Comparison of ENCODE assay signal across 15 cellular contexts in genomic region chr16:75380870-75381269, GRCh38. TPM values are rescaled to one million over a fixed set of nuclear protein-coding genes. Genes with fewer than 3 reads are reported as not detected.
DNase-seq lines count a peak whose midpoint lies in the region; ATAC-seq lines count a peak whose summit lies in the region.
"Had no signal": no experiment of that assay in that cellular context is flagged by ENCODE, and none has a peak within 500 bp of the region (broad histone marks: within the 10 kb centered on the region; RNA-seq: fewer than 3 reads in every experiment).

No MANE protein-coding gene starts in this region.

- no peak overlapping the region for H3K27ac Mint-ChIP-seq in T-helper 1 cell treated with Interleukin-12 subunit alpha and Interleukin-12 subunit beta and Interleukin-4 antibody, amounts not matched to agents 30 μg/mL and 1 μg/mL, for 36 hours
- H3K27ac Mint-ChIP-seq: stimulated activated naive CD8-positive, alpha-beta T cell treated with anti-CD3 and anti-CD28 coated beads, Interleukin-15, amount 100 ng/mL, for 72 hours had no signal

- H3K36me3 Mint-ChIP-seq in T-helper 1 cell treated with Interleukin-12 subunit alpha and Interleukin-12 subunit beta and Interleukin-4 antibody, amounts not matched to agents 30 μg/mL and 1 μg/mL, for 36 hours (ENCODE audit: low read depth), result peaks cover 46% of the 10 kb centered on the region

- no peaks in the 10 kb centered on the region for H3K9me3 ChIP-seq in MG63
- H3K9me3 ChIP-seq: ovary had no signal

- no peaks in the 10 kb centered on the region for H3K9me3 Mint-ChIP-seq in T-helper 1 cell treated with Interleukin-12 subunit alpha and Interleukin-12 subunit beta and Interleukin-4 antibody, amounts not matched to agents 30 μg/mL and 1 μg/mL, for 36 hours
- H3K9me3 Mint-ChIP-seq: stimulated activated naive CD8-positive, alpha-beta T cell treated with anti-CD3 and anti-CD28 coated beads, Interleukin-15, amount 100 ng/mL, for 72 hours had no signal

- peaks cover 26% of the 10 kb centered on the region for H3K4me1 Mint-ChIP-seq in T-helper 1 cell treated with Interleukin-12 subunit alpha and Interleukin-12 subunit beta and Interleukin-4 antibody, amounts not matched to agents 30 μg/mL and 1 μg/mL, for 36 hours (ENCODE audit: low read depth)

- H3K27me3 Mint-ChIP-seq in T-helper 1 cell treated with Interleukin-12 subunit alpha and Interleukin-12 subunit beta and Interleukin-4 antibody, amounts not matched to agents 30 μg/mL and 1 μg/mL, for 36 hours (ENCODE audit: low read depth), result peaks cover 51% of the 10 kb centered on the region

- peaks cover 15% of the 10 kb centered on the region for H3K36me3 ChIP-seq in MG63
- H3K36me3 ChIP-seq: ovary had no signal

- no peak for ATAC-seq in HG03521 (IDR thresholded peaks at IDR 0.05; ENCODE audit: unreplicated experiment)

- peak overlapping the region; percentile 2 for H3K4me3 Mint-ChIP-seq in T-helper 1 cell treated with Interleukin-12 subunit alpha and Interleukin-12 subunit beta and Interleukin-4 antibody, amounts not matched to agents 30 μg/mL and 1 μg/mL, for 36 hours

- H3K4me3 ChIP-seq in MG63, result no peak overlapping the region
- H3K4me3 ChIP-seq: coronary artery, ovary had no signal

- no peaks in the 10 kb centered on the region for H3K27me3 ChIP-seq in MG63
- H3K27me3 ChIP-seq: ovary had no signal

- no peak for DNase-seq in T-helper 1 cell
- DNase-seq in MG63, result peak; percentile 47
- DNase-seq in dermis microvascular lymphatic vessel endothelial cell (ENCODE audit: low read depth in 2 of 2), result peak; percentile 72 to 88
- peak; percentile 63 for DNase-seq in pulmonary artery endothelial cell (ENCODE audit: low read depth, low spot score)
- DNase-seq in HK-2 (ENCODE audit: unreplicated experiment), result no peak
- no peak for DNase-seq in COLO668 (lab: John Stamatoyannopoulos, UW; ENCODE audit: unreplicated experiment)
- DNase-seq: glutamatergic neuron, left cardiac atrium, NCI-H1436 treated with DMSO at 0.1 percent for 48 hours, NCI-H526, ovary had no signal

RNA-seq across cellular contexts. Expression of gene CFDP1, which starts 52.4 kb away (rescaled TPM):
- 21.2 and 23.2 TPM in 2 replicates for total RNA-seq in MG63 (2014; rRNA removed; shearing (Covaris generic); ENCODE audit: low replicate concordance)
- total RNA-seq in dermis microvascular lymphatic vessel endothelial cell (36.0 and 52.4 TPM in 2 replicates), pulmonary artery endothelial cell (51.0 and 55.1 TPM in 2 replicates)

Comparison
In these comparisons a context has a peak if more than half of its experiments do, and no peak if none do; other contexts are left out.
1. DNase-seq: peak in MG63 (single experiment), dermis microvascular lymphatic vessel endothelial cell (2 of 2) and pulmonary artery endothelial cell (single experiment); none in T-helper 1 cell (0 of 5), HK-2 (single experiment) and COLO668 (single experiment).